In genomic region chr17:75981019-75981615, GRCh38 we compare ENCODE assay signal across 12 cellular contexts. TPM values are rescaled to one million over a fixed set of nuclear protein-coding genes. Genes with fewer than 3 reads are reported as not detected.
DNase-seq lines count a peak whose midpoint lies in the region; ATAC-seq and TF ChIP-seq lines count a peak whose summit lies in the region.
"Had no signal": no experiment of that assay in that cellular context is flagged by ENCODE, and none has a peak within 500 bp of the region (broad histone marks: within the 10 kb centered on the region; RNA-seq: fewer than 3 reads in every experiment).

No MANE protein-coding gene starts in this region.

- H3K79me2 ChIP-seq in mesendoderm (ENCODE audit: control insufficient read depth, insufficient read depth, low read length) = peaks cover 11% of the 10 kb centered on the region

- peak overlapping the region; percentile 62 for H2BK5ac ChIP-seq in mesendoderm (ENCODE audit: low read length)

- H3K4ac ChIP-seq in mesendoderm (ENCODE audit: low read depth, low read length) = peak overlapping the region; percentile 79

- peaks cover 61% of the 10 kb centered on the region for H3K4me1 ChIP-seq in left ventricle myocardium inferior
- peaks cover 11% of the 10 kb centered on the region for H3K4me1 ChIP-seq in mesendoderm (ENCODE audit: control insufficient read depth, low read depth, low read length)
- no peaks in the 10 kb centered on the region for H3K4me1 ChIP-seq in uterus

- no peak for TF ChIP-seq CTCF in left ventricle myocardium inferior (IDR thresholded peaks at IDR 0.05; ENCODE audit: borderline replicate concordance)
- no peak for TF ChIP-seq CTCF in uterus (IDR thresholded peaks at IDR 0.05)

- H3K4me3 Mint-ChIP-seq in activated naive CD8-positive, alpha-beta T cell treated with anti-CD3 and anti-CD28 coated beads for 36 hours = peak overlapping the region; percentile 99

- intact Hi-C loops in left ventricle myocardium inferior (cut with micrococcal nuclease) = no loop called here
- intact Hi-C loops in Right ventricle myocardium superior (cut with DNase I) = no loop called here
- intact Hi-C loops in uterus (cut with DNase I; ENCODE audit: low total_unique reads) = no loop called here

- H3K9me3 ChIP-seq in left ventricle myocardium inferior (replicated peaks) (no peaks in the 10 kb centered on the region), uterus (no peaks in the 10 kb centered on the region)
- H3K9me3 ChIP-seq: ovary had no signal

- peak overlapping the region; percentile 17 for H2BK120ac ChIP-seq in mesendoderm (ENCODE audit: low read depth, low read length)

- H3K4me2 ChIP-seq in mesendoderm (ENCODE audit: low read length) = no peak overlapping the region

- DNase-seq in left ventricle myocardium inferior (no peak), Right ventricle myocardium superior (no peak), mesendoderm (no peak), uterus (no peak), left lobe of liver (ENCODE audit: low spot score) (no peak), NCI-H2107 treated with DMSO at 0.1 percent for 48 hours (lab: John Stamatoyannopoulos, UW; ENCODE audit: unreplicated experiment) (no peak)
- no peak for DNase-seq in activated naive CD8-positive, alpha-beta T cell treated with anti-CD3 and anti-CD28 coated beads for 36 hours
- DNase-seq: activated effector memory CD4-positive, alpha-beta T cell treated with Interleukin-2 at 50 U/mL for 16 hours; NCI-H524 treated with DMSO at 0.1 percent for 48 hours had no signal

- H3K27me3 Mint-ChIP-seq in activated naive CD8-positive, alpha-beta T cell treated with anti-CD3 and anti-CD28 coated beads for 36 hours = no peaks in the 10 kb centered on the region

- no peak overlapping the region for H3K18ac ChIP-seq in mesendoderm (ENCODE audit: low read length)

- no peaks in the 10 kb centered on the region for H3K27me3 ChIP-seq in left ventricle myocardium inferior (ENCODE audit: low read depth)
- H3K27me3 ChIP-seq in mesendoderm (ENCODE audit: insufficient read depth, low read length, poor library complexity) = no peaks in the 10 kb centered on the region
- no peaks in the 10 kb centered on the region for H3K27me3 ChIP-seq in uterus
- H3K27me3 ChIP-seq: ovary had no signal

- no peak for ATAC-seq in Right ventricle myocardium superior (ENCODE audit: poor library complexity)
- no peak for ATAC-seq in left lobe of liver
- ATAC-seq in HG03095 (IDR thresholded peaks at IDR 0.05; ENCODE audit: unreplicated experiment) = no peak

- H3K27ac ChIP-seq in left ventricle myocardium inferior (replicated peaks) = peak overlapping the region; percentile 100
- H3K27ac ChIP-seq in mesendoderm (ENCODE audit: low read depth, low read length) = peak overlapping the region; percentile 19
- peak overlapping the region; percentile 99 to 100 for H3K27ac ChIP-seq in uterus

- H4K8ac ChIP-seq in mesendoderm (ENCODE audit: low read depth, low read length) = no peak overlapping the region

- no peak for TF ChIP-seq POLR2A in uterus (IDR thresholded peaks at IDR 0.05)

- H3K4me1 Mint-ChIP-seq in activated naive CD8-positive, alpha-beta T cell treated with anti-CD3 and anti-CD28 coated beads for 36 hours = peaks cover 15% of the 10 kb centered on the region

- H2BK15ac ChIP-seq in mesendoderm (replicated peaks; ENCODE audit: low read depth) = no peak overlapping the region

- no peak overlapping the region for H3K23ac ChIP-seq in mesendoderm (ENCODE audit: low read length)

- peaks cover 6% of the 10 kb centered on the region for H3K36me3 ChIP-seq in left ventricle myocardium inferior
- H3K36me3 ChIP-seq in mesendoderm (ENCODE audit: control insufficient read depth, insufficient read depth, low read length) = no peaks in the 10 kb centered on the region
- no peaks in the 10 kb centered on the region for H3K36me3 ChIP-seq in uterus
- H3K36me3 ChIP-seq: ovary had no signal

- peaks cover 3% of the 10 kb centered on the region for H3K36me3 Mint-ChIP-seq in activated naive CD8-positive, alpha-beta T cell treated with anti-CD3 and anti-CD28 coated beads for 36 hours

- H3K79me1 ChIP-seq in mesendoderm (ENCODE audit: low read length) = peaks cover 4% of the 10 kb centered on the region

- H3K9me3 Mint-ChIP-seq in activated naive CD8-positive, alpha-beta T cell treated with anti-CD3 and anti-CD28 coated beads for 36 hours = no peaks in the 10 kb centered on the region
- H3K9me3 Mint-ChIP-seq: CD14-positive monocyte had no signal

- WGBS in mesendoderm (ENCODE audit: extremely low coverage, insufficient coverage, low lambda C conversion rate) = no CpG with 5 or more reads among the region's 7 CpGs

- H2AK5ac ChIP-seq in mesendoderm (ENCODE audit: low read length) = no peak overlapping the region

- H3K4me3 ChIP-seq in left ventricle myocardium inferior = no peak overlapping the region
- H3K4me3 ChIP-seq in mesendoderm (ENCODE audit: low read length) = no peak overlapping the region
- H3K4me3 ChIP-seq in uterus = no peak overlapping the region
- H3K4me3 ChIP-seq: ovary had no signal

- H3K27ac Mint-ChIP-seq in activated naive CD8-positive, alpha-beta T cell treated with anti-CD3 and anti-CD28 coated beads for 36 hours = peak overlapping the region; percentile 43

- H3K9ac ChIP-seq in mesendoderm (ENCODE audit: low read length) = peak overlapping the region; percentile 9

- H4K5ac ChIP-seq in mesendoderm (ENCODE audit: low read length) = no peak overlapping the region

- H3K56ac ChIP-seq in mesendoderm (ENCODE audit: low read length) = peak overlapping the region; percentile 50

RNA-seq across cellular contexts. Expression of gene TEN1, which starts 2.1 kb away (rescaled TPM):
- total RNA-seq in left ventricle myocardium inferior = 5.3 TPM
- total RNA-seq in Right ventricle myocardium superior = 7.6 TPM
- total RNA-seq in activated naive CD8-positive, alpha-beta T cell treated with anti-CD3 and anti-CD28 coated beads for 36 hours = 10 to 100 TPM; 12.5 to 14.2 TPM
- polyA plus RNA-seq in mesendoderm (2013, experiment 1 of 2) = 16.1 TPM
- 15.1 TPM for polyA plus RNA-seq in mesendoderm (2013, experiment 2 of 2)
- total RNA-seq in uterus = 10 to 100 TPM in 3 of 4 donors, 1 to 10 TPM in 1; 3.1 to 17.2 (median 15.0) TPM
- total RNA-seq in left lobe of liver = 14.1 TPM

RNA-seq across cellular contexts. Expression of gene ACOX1, which starts 2.2 kb away (rescaled TPM):
- total RNA-seq in left ventricle myocardium inferior (76.4 TPM), Right ventricle myocardium superior (83.6 TPM), uterus (10 to 100 TPM; 11.2 to 70.0 (median 42.0) TPM), left lobe of liver (199 TPM)
- total RNA-seq in activated naive CD8-positive, alpha-beta T cell treated with anti-CD3 and anti-CD28 coated beads for 36 hours = 10 to 100 TPM; 26.3 to 26.9 TPM
- 11.1 TPM for polyA plus RNA-seq in mesendoderm (2013, experiment 1 of 2)
- 10.8 TPM for polyA plus RNA-seq in mesendoderm (2013, experiment 2 of 2)

RNA-seq across cellular contexts. Expression of gene CDK3, which starts 19.5 kb away (rescaled TPM):
- 1.8 TPM for total RNA-seq in left ventricle myocardium inferior
- 1.8 TPM for total RNA-seq in Right ventricle myocardium superior
- total RNA-seq in activated naive CD8-positive, alpha-beta T cell treated with anti-CD3 and anti-CD28 coated beads for 36 hours = 1 to 10 TPM; 4.9 to 5.5 TPM
- 6.2 TPM for polyA plus RNA-seq in mesendoderm (2013, experiment 1 of 2)
- 6.2 TPM for polyA plus RNA-seq in mesendoderm (2013, experiment 2 of 2)
- total RNA-seq in uterus = 10 to 100 TPM in 1 of 4 donors, 1 to 10 TPM in 2, not detected in 1; 8.5 to 10.8 (median 9.6) TPM
- 3.6 TPM for total RNA-seq in left lobe of liver
- polyA plus RNA-seq: CD14-positive monocyte had no signal

RNA-seq across cellular contexts. Expression of gene FBF1, which starts 40.3 kb away (rescaled TPM):
- total RNA-seq in left ventricle myocardium inferior (2.8 TPM), Right ventricle myocardium superior (4.7 TPM), uterus (10 to 100 TPM; 11.0 to 16.5 (median 14.2) TPM), left lobe of liver (3.4 TPM)
- total RNA-seq in activated naive CD8-positive, alpha-beta T cell treated with anti-CD3 and anti-CD28 coated beads for 36 hours = 10 to 100 TPM; 14.9 to 16.6 TPM
- polyA plus RNA-seq in mesendoderm (2013, experiment 1 of 2) = 2.5 TPM
- polyA plus RNA-seq in mesendoderm (2013, experiment 2 of 2) = 2.7 TPM

RNA-seq across cellular contexts. Expression of gene EVPL, which starts 46.0 kb away (rescaled TPM):
- not detected for total RNA-seq in left ventricle myocardium inferior
- total RNA-seq in Right ventricle myocardium superior = 0.08 TPM
- 1 to 10 TPM; 2.0 to 2.5 TPM for total RNA-seq in activated naive CD8-positive, alpha-beta T cell treated with anti-CD3 and anti-CD28 coated beads for 36 hours
- 0.14 TPM for polyA plus RNA-seq in mesendoderm (2013, experiment 1 of 2)
- 0.11 TPM for polyA plus RNA-seq in mesendoderm (2013, experiment 2 of 2)
- 1 to 10 TPM in 3 of 4 donors, under 1 TPM in 1; 0.59 to 3.7 (median 2.8) TPM for total RNA-seq in uterus
- 0.53 TPM for total RNA-seq in left lobe of liver
- polyA plus RNA-seq: CD14-positive monocyte had no signal

Comparison
In these comparisons a context has a peak if more than half of its experiments do, and no peak if none do; other contexts are left out.
1. H3K27ac ChIP-seq: peak in every context shown above with its lines; median percentile 100 in left ventricle myocardium inferior; 100 in uterus; 19 in mesendoderm.